19 cellular contexts compared by ENCODE assay signal in the genomic region with DNA sequence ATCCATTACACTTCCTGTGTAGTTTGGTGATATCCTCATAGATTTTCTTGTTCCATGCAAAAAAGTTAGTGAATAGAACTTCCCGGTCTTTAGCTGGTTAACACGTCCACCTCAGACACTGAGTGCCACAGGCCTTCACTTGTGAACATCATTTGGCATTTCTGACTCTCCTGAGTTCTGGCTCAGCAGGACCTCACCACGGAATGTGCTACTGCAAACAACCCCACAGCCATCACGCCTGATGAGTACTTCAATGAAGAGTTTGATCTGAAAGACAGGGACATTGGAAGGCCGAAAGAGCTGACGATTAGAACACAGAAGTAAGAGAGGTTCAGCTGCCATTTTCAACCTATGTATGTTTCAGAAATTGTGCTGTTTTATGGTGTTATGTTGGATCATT. TPM values are rescaled to one million over a fixed set of nuclear protein-coding genes. Genes with fewer than 3 reads are reported as not detected.
DNase-seq lines count a peak whose midpoint lies in the region; ATAC-seq, FAIRE-seq and TF ChIP-seq lines count a peak whose summit lies in the region.
"Had no signal": no experiment of that assay in that cellular context is flagged by ENCODE, and none has a peak within 500 bp of the region (broad histone marks: within the 10 kb centered on the region; RNA-seq: fewer than 3 reads in every experiment).

No MANE protein-coding gene starts in this region.

- H3K27me3 Mint-ChIP-seq in activated CD4-positive, alpha-beta T cell treated with anti-CD3 and anti-CD28 coated beads for 36 hours, result no peaks in the 10 kb centered on the region
- no peaks in the 10 kb centered on the region for H3K27me3 Mint-ChIP-seq in neural crest cell (ENCODE audit: low read depth)
- no peaks in the 10 kb centered on the region for H3K27me3 Mint-ChIP-seq in CD8-positive, alpha-beta memory T cell
- H3K27me3 Mint-ChIP-seq: B cell had no signal

- DNase-seq in activated CD4-positive, alpha-beta T cell treated with anti-CD3 and anti-CD28 coated beads for 36 hours, result no peak
- no peak for DNase-seq in activated CD4-positive, alpha-beta T cell treated with anti-CD3 and anti-CD28 coated beads, Interleukin-2, amount 50 U/mL, for 48 hours
- DNase-seq in IMR-90 (no peak), bronchial epithelial cell (ENCODE audit: low read depth) (no peak), neural crest cell (ENCODE audit: low read depth, low spot score) (no peak), GM03348 (ENCODE audit: low spot score) (no peak)
- DNase-seq in CD8-positive, alpha-beta memory T cell, result no peak
- DNase-seq: Caco-2; GDM1; NCI-H1092 treated with DMSO at 0.1 percent for 48 hours; NCI-H2081; NK-92 treated with Interleukin-12 subunit alpha and Interleukin-12 subunit beta, amount 100 ng/mL, for 24 hours had no signal

- peak overlapping the region; percentile 66 for H2BK5ac ChIP-seq in IMR-90 (ENCODE audit: low read depth, low read length, poor library complexity, severe bottlenecking)

- no peak overlapping the region for H3K4me2 ChIP-seq in IMR-90 (ENCODE audit: low read depth, low read length)

- 0 out of 2 replicates have a peak overlapping the region, but pooled peaks have one; percentile 1 for H3K14ac ChIP-seq in IMR-90 (replicated peaks; ENCODE audit: low read depth, low read length)

- H3K4ac ChIP-seq in IMR-90 (ENCODE audit: low read depth, low read length), result no peak overlapping the region; the same call in 1 of the 2 replicates

- H4K91ac ChIP-seq in IMR-90 (ENCODE audit: insufficient read depth, low read depth, low read length), result peak overlapping the region; percentile 30; the same call in 1 of the 2 replicates

- H2AFZ ChIP-seq in IMR-90 (replicated peaks; ENCODE audit: low read length, poor library complexity), result no peak overlapping the region

- H3K56ac ChIP-seq in IMR-90 (ENCODE audit: extremely low read depth, insufficient read depth, low read length), result no peak overlapping the region

- H3K4me1 ChIP-seq in IMR-90 (ENCODE audit: control insufficient read depth, insufficient read depth, low read length), result peaks cover 15% of the 10 kb centered on the region
- no peaks in the 10 kb centered on the region for H3K4me1 ChIP-seq in CD8-positive, alpha-beta memory T cell (ENCODE audit: insufficient read depth, low read length)
- H3K4me1 ChIP-seq: Caco-2, HAP-1 had no signal

- no peak for ATAC-seq in activated CD4-positive, alpha-beta T cell treated with anti-CD3 and anti-CD28 coated beads for 36 hours
- ATAC-seq in IMR-90 (ENCODE audit: low read depth) (no peak), HG02642 (IDR thresholded peaks at IDR 0.05; ENCODE audit: poor library complexity, unreplicated experiment) (no peak)
- ATAC-seq: K562, Right ventricle myocardium inferior had no signal

- FAIRE-seq in bronchial epithelial cell (lab: Jason Lieb, UNC), result peak; percentile 60
- FAIRE-seq: K562, RCC 7860 had no signal

- H3K9me3 ChIP-seq in IMR-90 (ENCODE audit: control insufficient read depth, insufficient read depth, low read length), result no peaks in the 10 kb centered on the region
- no peaks in the 10 kb centered on the region for H3K9me3 ChIP-seq in CD8-positive, alpha-beta memory T cell (ENCODE audit: low read length)
- H3K9me3 ChIP-seq: Caco-2, HAP-1 had no signal

- peak overlapping the region; percentile 63 for H2AK5ac ChIP-seq in IMR-90 (ENCODE audit: low read depth, low read length)

- peaks cover 24 to 37% of the 10 kb centered on the region in 2 experiments; a peak in 3 of 4 replicates for H3K79me1 ChIP-seq in IMR-90 (ENCODE audit: low read depth in 1 of 2, low read length in 2 of 2)

- H2BK15ac ChIP-seq in IMR-90 (ENCODE audit: low read depth, low read length), result no peak overlapping the region

- peaks cover 41% of the 10 kb centered on the region for H3K36me3 ChIP-seq in IMR-90 (ENCODE audit: control insufficient read depth, insufficient read depth, low read length)
- H3K36me3 ChIP-seq in bronchial epithelial cell (ENCODE audit: control insufficient read depth, insufficient read depth, low read length), result no peaks in the 10 kb centered on the region
- H3K36me3 ChIP-seq in CD8-positive, alpha-beta memory T cell (ENCODE audit: insufficient read depth, low read length), result peaks cover 35% of the 10 kb centered on the region

- TF ChIP-seq RAD21 in IMR-90 (IDR thresholded peaks at IDR 0.05; ENCODE audit: low read length), result no peak

- TF ChIP-seq CTCF in IMR-90 (conservative IDR thresholded peaks at IDR 0.05; ENCODE audit: low read depth, low read length) (no peak), bronchial epithelial cell (IDR thresholded peaks at IDR 0.05; ENCODE audit: insufficient read depth, low read length, severe bottlenecking) (no peak), neural crest cell (conservative IDR thresholded peaks at IDR 0.05) (no peak)

- no peak overlapping the region for H3K4me3 Mint-ChIP-seq in activated CD4-positive, alpha-beta T cell treated with anti-CD3 and anti-CD28 coated beads for 36 hours
- no peak overlapping the region for H3K4me3 Mint-ChIP-seq in neural crest cell
- H3K4me3 Mint-ChIP-seq in CD8-positive, alpha-beta memory T cell, result no peak overlapping the region
- H3K4me3 Mint-ChIP-seq: B cell had no signal

- TF ChIP-seq POLR2A in IMR-90 (IDR thresholded peaks at IDR 0.05; ENCODE audit: low read depth, low read length), result no peak

- peaks cover 18% of the 10 kb centered on the region for H4K20me1 ChIP-seq in IMR-90 (ENCODE audit: insufficient read depth, low read length)

- no peak overlapping the region for H2AK9ac ChIP-seq in IMR-90 (replicated peaks; ENCODE audit: low read depth, low read length, poor library complexity)

- POLR2A ChIA-PET in activated CD4-positive, alpha-beta T cell treated with anti-CD3 and anti-CD28 coated beads for 36 hours (lab: Charles Lee), result no interaction called here
- POLR2A ChIA-PET in IMR-90 (lab: Charles Lee; ENCODE audit: unreplicated experiment), result no interaction called here
- POLR2A ChIA-PET in CD8-positive, alpha-beta memory T cell (lab: Charles Lee), result no interaction called here

- in situ Hi-C loops in IMR-90 (cut with MboI; ENCODE audit: low sequenced_read_pairs), result no loop called here

- H3K9me3 Mint-ChIP-seq in activated CD4-positive, alpha-beta T cell treated with anti-CD3 and anti-CD28 coated beads for 36 hours (ENCODE audit: low read depth), result no peaks in the 10 kb centered on the region
- H3K9me3 Mint-ChIP-seq in neural crest cell, result no peaks in the 10 kb centered on the region
- no peaks in the 10 kb centered on the region for H3K9me3 Mint-ChIP-seq in CD8-positive, alpha-beta memory T cell

- no peak overlapping the region for H3K9ac ChIP-seq in IMR-90 (ENCODE audit: low read depth, low read length)

- H2BK120ac ChIP-seq in IMR-90 (ENCODE audit: low read depth, low read length), result peak overlapping the region; percentile 41

- H4K8ac ChIP-seq in IMR-90 (ENCODE audit: low read depth in 2 of 2, low read length in 2 of 2), result peak overlapping the region in 1 of 2 experiments; percentile 54; a peak in 1 of 4 replicates

- H3K27ac ChIP-seq in IMR-90 (ENCODE audit: insufficient read depth, low read length), result peak overlapping the region; percentile 82; the same call in 1 of the 2 replicates
- H3K27ac ChIP-seq in CD8-positive, alpha-beta memory T cell (ENCODE audit: low read depth, low read length), result no peak overlapping the region
- H3K27ac ChIP-seq: 22Rv1 had no signal

- peak overlapping the region; percentile 79; the same call in 1 of the 2 replicates for H3K23ac ChIP-seq in IMR-90 (ENCODE audit: low read depth, low read length)

- H3K27me3 ChIP-seq in IMR-90 (ENCODE audit: control insufficient read depth, insufficient read depth, low read length), result no peaks in the 10 kb centered on the region
- H3K27me3 ChIP-seq in bronchial epithelial cell (ENCODE audit: control insufficient read depth, insufficient read depth, low read length), result no peaks in the 10 kb centered on the region
- no peaks in the 10 kb centered on the region for H3K27me3 ChIP-seq in CD8-positive, alpha-beta memory T cell (ENCODE audit: insufficient read depth, low read length, poor library complexity, severe bottlenecking)

- BruUV-seq in IMR-90 (replicated peaks; lab: Mats Ljungman, UMichigan), result no TSS peak

- dilution Hi-C loops in IMR-90 (cut with HindIII; ENCODE audit: low sequenced_read_pairs, unreplicated experiment), result no loop called here

- H3K36me3 Mint-ChIP-seq in activated CD4-positive, alpha-beta T cell treated with anti-CD3 and anti-CD28 coated beads for 36 hours (ENCODE audit: low read depth), result peaks cover 37% of the 10 kb centered on the region
- H3K36me3 Mint-ChIP-seq in neural crest cell (ENCODE audit: low read depth), result peaks cover 7% of the 10 kb centered on the region
- peaks cover 6 to 77% (median 20%) of the 10 kb centered on the region in 3 donors for H3K36me3 Mint-ChIP-seq in CD8-positive, alpha-beta memory T cell

- intact Hi-C loops in activated CD4-positive, alpha-beta T cell treated with anti-CD3 and anti-CD28 coated beads for 36 hours (cut with DNase I, micrococcal nuclease), result no loop called here
- intact Hi-C loops in IMR-90 (cut with micrococcal nuclease), result no loop called here

- no peak overlapping the region for H2BK20ac ChIP-seq in IMR-90 (ENCODE audit: low read depth, low read length)

- CTCF ChIA-PET in activated CD4-positive, alpha-beta T cell treated with anti-CD3 and anti-CD28 coated beads for 36 hours (lab: Charles Lee), result interaction anchor here (0.9 to 1.0 kb wide), 2 partner anchors 20 to 31 kb away, joined by 3 to 4 read pairs; no protein-coding TSS in a partner anchor
- CTCF ChIA-PET in IMR-90 (lab: Yijun Ruan, JAX), result interaction anchor here (0.6 kb wide), 2 partner anchors 336 to 1697 kb away, joined by 4 read pairs; no protein-coding TSS in a partner anchor
- CTCF ChIA-PET in CD8-positive, alpha-beta memory T cell (lab: Charles Lee), result no interaction called here

- H3K27ac Mint-ChIP-seq in activated CD4-positive, alpha-beta T cell treated with anti-CD3 and anti-CD28 coated beads for 36 hours, result peak overlapping the region; percentile 27
- peak overlapping the region; percentile 84 for H3K27ac Mint-ChIP-seq in neural crest cell (ENCODE audit: unreplicated experiment)
- peak overlapping the region in 2 of 8 donors; percentile 25 to 52 for H3K27ac Mint-ChIP-seq in CD8-positive, alpha-beta memory T cell
- H3K27ac Mint-ChIP-seq: B cell had no signal

- peaks cover 17% of the 10 kb centered on the region for H3K4me1 Mint-ChIP-seq in activated CD4-positive, alpha-beta T cell treated with anti-CD3 and anti-CD28 coated beads for 36 hours
- peaks cover 15% of the 10 kb centered on the region for H3K4me1 Mint-ChIP-seq in neural crest cell
- H3K4me1 Mint-ChIP-seq in CD8-positive, alpha-beta memory T cell, result peaks cover 0 to 4% (median 3%) of the 10 kb centered on the region in 3 donors

- H3K9me1 ChIP-seq in IMR-90 (ENCODE audit: insufficient read depth, low read length), result peaks cover 19% of the 10 kb centered on the region

- H4K5ac ChIP-seq in IMR-90 (ENCODE audit: low read depth, low read length), result peak overlapping the region; percentile 15; the same call in 1 of the 2 replicates

- no peak overlapping the region for H3K4me3 ChIP-seq in IMR-90 (ENCODE audit: insufficient read depth, low read depth, low read length)
- H3K4me3 ChIP-seq in bronchial epithelial cell (ENCODE audit: low read depth, low read length), result no peak overlapping the region
- no peak overlapping the region for H3K4me3 ChIP-seq in CD8-positive, alpha-beta memory T cell (ENCODE audit: low read length)
- H3K4me3 ChIP-seq: HAP-1, K562 had no signal

- H3K18ac ChIP-seq in IMR-90 (ENCODE audit: low read depth, low read length), result peak overlapping the region; percentile 24; the same call in 1 of the 2 replicates

- WGBS in IMR-90 (ENCODE audit: extremely low coverage in 2 of 2, insufficient read length in 1 of 2), 2 experiments, result no CpG with 5 or more reads among the region's 6 CpGs

RNA-seq across cellular contexts. Expression of gene C12orf76, which starts 20.0 kb away (rescaled TPM):
- total RNA-seq in activated CD4-positive, alpha-beta T cell treated with anti-CD3 and anti-CD28 coated beads for 36 hours, result 10 to 100 TPM; 10.2 to 10.5 TPM
- 5.0 and 6.7 TPM in 2 replicates for total RNA-seq in IMR-90 (2012; rRNA removed)
- 6.2 and 7.1 TPM in 2 replicates for polyA plus RNA-seq in IMR-90 (2012; rRNA removed)
- polyA plus RNA-seq in IMR-90 (2012; cell fraction: cytosol; rRNA removed), result 5.0 and 10.8 TPM in 2 replicates
- polyA plus RNA-seq in IMR-90 (2012; cell fraction: nucleus; rRNA removed; ENCODE audit: low replicate concordance), result 8.1 and 15.5 TPM in 2 replicates
- 12.8 and 17.9 TPM in 2 replicates for total RNA-seq in bronchial epithelial cell
- total RNA-seq in neural crest cell, result 23.8 and 24.4 TPM in 2 replicates
- total RNA-seq in CD8-positive, alpha-beta memory T cell, result 10 to 100 TPM; 11.7 to 12.7 TPM
- 17.3 TPM for polyA plus RNA-seq in CD8-positive, alpha-beta memory T cell

RNA-seq across cellular contexts. Expression of gene ANKRD13A, which starts 29.1 kb away (rescaled TPM):
- 10 to 100 TPM; 38.2 to 39.8 TPM for total RNA-seq in activated CD4-positive, alpha-beta T cell treated with anti-CD3 and anti-CD28 coated beads for 36 hours
- 364 and 449 TPM in 2 replicates for total RNA-seq in IMR-90 (2012; rRNA removed)
- polyA plus RNA-seq in IMR-90 (2012; rRNA removed), result 299 and 308 TPM in 2 replicates
- polyA plus RNA-seq in IMR-90 (2012; cell fraction: cytosol; rRNA removed), result 51.0 and 243 TPM in 2 replicates
- 516 and 695 TPM in 2 replicates for polyA plus RNA-seq in IMR-90 (2012; cell fraction: nucleus; rRNA removed; ENCODE audit: low replicate concordance)
- total RNA-seq in bronchial epithelial cell, result 27.3 and 36.9 TPM in 2 replicates
- total RNA-seq in neural crest cell, result 29.5 and 30.0 TPM in 2 replicates
- total RNA-seq in CD8-positive, alpha-beta memory T cell, result 10 to 100 TPM; 38.1 to 41.1 TPM
- 47.1 TPM for polyA plus RNA-seq in CD8-positive, alpha-beta memory T cell

RNA-seq across cellular contexts. Expression of gene GIT2, which starts 32.2 kb away (rescaled TPM):
- total RNA-seq in activated CD4-positive, alpha-beta T cell treated with anti-CD3 and anti-CD28 coated beads for 36 hours, result 10 to 100 TPM; 50.2 to 58.2 TPM
- 60.5 and 71.9 TPM in 2 replicates for total RNA-seq in IMR-90 (2012; rRNA removed)
- polyA plus RNA-seq in IMR-90 (2012; rRNA removed), result 43.0 and 48.0 TPM in 2 replicates
- 20.8 and 21.1 TPM in 2 replicates for polyA plus RNA-seq in IMR-90 (2012; cell fraction: cytosol; rRNA removed)
- 42.7 and 138 TPM in 2 replicates for polyA plus RNA-seq in IMR-90 (2012; cell fraction: nucleus; rRNA removed; ENCODE audit: low replicate concordance)
- 21.9 and 22.4 TPM in 2 replicates for total RNA-seq in bronchial epithelial cell
- total RNA-seq in neural crest cell, result 31.1 and 36.8 TPM in 2 replicates
- 10 to 100 TPM; 52.0 to 54.4 TPM for total RNA-seq in CD8-positive, alpha-beta memory T cell
- 93.0 TPM for polyA plus RNA-seq in CD8-positive, alpha-beta memory T cell
